8 cellular contexts compared by ENCODE assay signal in genomic region chrX:131830400-131831184, GRCh38.
DNase-seq lines count a peak whose midpoint lies in the region; ATAC-seq and TF ChIP-seq lines count a peak whose summit lies in the region.

No MANE protein-coding gene starts in this region.

- DNase-seq in DMS79 (lab: John Stamatoyannopoulos, UW): peak; percentile 40
- peak; percentile 53 for DNase-seq in Karpas-422
- peak; percentile 1 for DNase-seq in RWPE1 (ENCODE audit: low spot score)
- DNase-seq in body of pancreas: peak; percentile 68 to 87 (median 85)

- TF ChIP-seq POLR2A in body of pancreas (IDR thresholded peaks at IDR 0.05): peak in 2 of 3 donors; percentile 53 to 55

- no peaks in the 10 kb centered on the region for H4K20me1 ChIP-seq in Karpas-422 (ENCODE audit: insufficient read depth, low read depth, low read length)

- H3K4me1 ChIP-seq in Karpas-422 (ENCODE audit: low read length): no peaks in the 10 kb centered on the region
- no peaks in the 10 kb centered on the region for H3K4me1 ChIP-seq in body of pancreas
- H3K4me1 ChIP-seq in iPS-18a (ENCODE audit: control insufficient read depth, low read depth, low read length): peaks cover 15% of the 10 kb centered on the region
- peaks cover 3% of the 10 kb centered on the region for H3K4me1 ChIP-seq in skeletal muscle satellite cell (ENCODE audit: control insufficient read depth, insufficient read depth, low read length)

- H3K4me3 ChIP-seq in Karpas-422 (ENCODE audit: low read length): no peak overlapping the region
- H3K4me3 ChIP-seq in body of pancreas: no peak overlapping the region
- peak overlapping the region; percentile 78 for H3K4me3 ChIP-seq in iPS-18a (ENCODE audit: low read length)
- H3K4me3 ChIP-seq in skeletal muscle satellite cell (ENCODE audit: low read length): peak overlapping the region; percentile 61

- no peaks in the 10 kb centered on the region for H3K9me2 ChIP-seq in Karpas-422 (replicated peaks; ENCODE audit: insufficient read depth, low read length)

- POLR2A ChIA-PET in RWPE1 (lab: Yijun Ruan, JAX; ENCODE audit: low non-redundant PET): no interaction called here

- CTCF ChIA-PET in RWPE1 (lab: Yijun Ruan, JAX): no interaction called here

- intact Hi-C loops in body of pancreas (cut with DNase I): no loop called here

- ATAC-seq in GM21576 (IDR thresholded peaks at IDR 0.05; ENCODE audit: unreplicated experiment) (peak; percentile 67), body of pancreas (peak; percentile 93), HG03439 (IDR thresholded peaks at IDR 0.05; ENCODE audit: unreplicated experiment) (no peak)

- H3K9ac ChIP-seq in Karpas-422 (ENCODE audit: low read length) (no peak overlapping the region), iPS-18a (ENCODE audit: low read length) (peak overlapping the region; percentile 93), skeletal muscle satellite cell (ENCODE audit: low read depth, low read length) (peak overlapping the region; percentile 47)

- H3K36me3 ChIP-seq in Karpas-422 (ENCODE audit: insufficient read depth, low read length): no peaks in the 10 kb centered on the region
- no peaks in the 10 kb centered on the region for H3K36me3 ChIP-seq in body of pancreas (replicated peaks in 1 of 2; ENCODE audit: insufficient read depth in 1 of 2, low read depth in 2 of 2)
- H3K36me3 ChIP-seq in iPS-18a (ENCODE audit: control insufficient read depth, low read depth, low read length): peaks cover 12% of the 10 kb centered on the region
- no peaks in the 10 kb centered on the region for H3K36me3 ChIP-seq in skeletal muscle satellite cell (ENCODE audit: insufficient read depth, low read length)

- WGBS in body of pancreas, 2 donors: 12 to 41% methylated on average over 8 to 14 of the region's 15 CpGs

- H3K4me2 ChIP-seq in Karpas-422 (ENCODE audit: low read depth, low read length, poor library complexity, severe bottlenecking) (no peak overlapping the region), skeletal muscle satellite cell (ENCODE audit: low read length) (peak overlapping the region; percentile 77)

- TF ChIP-seq CTCF in RWPE1 (conservative IDR thresholded peaks at IDR 0.05; ENCODE audit: low read depth) (no peak), body of pancreas (IDR thresholded peaks at IDR 0.05) (peak in 6 of 7 experiments; percentile 21 to 93 (median 72))

- H3K9me3 ChIP-seq in Karpas-422 (ENCODE audit: low read length) (no peaks in the 10 kb centered on the region), body of pancreas (no peaks in the 10 kb centered on the region), iPS-18a (ENCODE audit: control insufficient read depth, low read depth, low read length) (peaks cover 5% of the 10 kb centered on the region), skeletal muscle satellite cell (replicated peaks; ENCODE audit: low read length) (no peaks in the 10 kb centered on the region)

- H3K27me3 ChIP-seq in Karpas-422 (ENCODE audit: low read length) (no peaks in the 10 kb centered on the region), body of pancreas (no peaks in the 10 kb centered on the region), iPS-18a (ENCODE audit: control insufficient read depth, insufficient read depth, low read length) (no peaks in the 10 kb centered on the region), skeletal muscle satellite cell (ENCODE audit: control insufficient read depth, insufficient read depth, low read length) (peaks cover 10% of the 10 kb centered on the region)

- no peaks in the 10 kb centered on the region for H3K79me2 ChIP-seq in Karpas-422 (ENCODE audit: low read length)

- no peak overlapping the region for H3K27ac ChIP-seq in Karpas-422 (ENCODE audit: low read length)
- no peak overlapping the region for H3K27ac ChIP-seq in RWPE1
- peak overlapping the region in 3 of 4 donors; percentile 45 to 70 (median 65) for H3K27ac ChIP-seq in body of pancreas
- H3K27ac ChIP-seq in iPS-18a (ENCODE audit: low read length): peak overlapping the region; percentile 61

- H2AFZ ChIP-seq in Karpas-422 (ENCODE audit: low read length): no peak overlapping the region

Comparison
In these comparisons a context has a peak if more than half of its experiments do, and no peak if none do; other contexts are left out.
1. DNase-seq: peak in every context shown above with its lines; median percentile 85 in body of pancreas; 53 in Karpas-422; 40 in DMS79; 1 in RWPE1.
2. H3K27ac ChIP-seq: peak in body of pancreas (3 of 4) and iPS-18a (single experiment); none in Karpas-422 (single experiment) and RWPE1 (single experiment).
3. H3K4me3 ChIP-seq: peak in iPS-18a (single experiment) and skeletal muscle satellite cell (single experiment); none in Karpas-422 (single experiment) and body of pancreas (0 of 2).